Comparison of ENCODE assay signal across 9 cellular contexts in the genomic region with DNA sequence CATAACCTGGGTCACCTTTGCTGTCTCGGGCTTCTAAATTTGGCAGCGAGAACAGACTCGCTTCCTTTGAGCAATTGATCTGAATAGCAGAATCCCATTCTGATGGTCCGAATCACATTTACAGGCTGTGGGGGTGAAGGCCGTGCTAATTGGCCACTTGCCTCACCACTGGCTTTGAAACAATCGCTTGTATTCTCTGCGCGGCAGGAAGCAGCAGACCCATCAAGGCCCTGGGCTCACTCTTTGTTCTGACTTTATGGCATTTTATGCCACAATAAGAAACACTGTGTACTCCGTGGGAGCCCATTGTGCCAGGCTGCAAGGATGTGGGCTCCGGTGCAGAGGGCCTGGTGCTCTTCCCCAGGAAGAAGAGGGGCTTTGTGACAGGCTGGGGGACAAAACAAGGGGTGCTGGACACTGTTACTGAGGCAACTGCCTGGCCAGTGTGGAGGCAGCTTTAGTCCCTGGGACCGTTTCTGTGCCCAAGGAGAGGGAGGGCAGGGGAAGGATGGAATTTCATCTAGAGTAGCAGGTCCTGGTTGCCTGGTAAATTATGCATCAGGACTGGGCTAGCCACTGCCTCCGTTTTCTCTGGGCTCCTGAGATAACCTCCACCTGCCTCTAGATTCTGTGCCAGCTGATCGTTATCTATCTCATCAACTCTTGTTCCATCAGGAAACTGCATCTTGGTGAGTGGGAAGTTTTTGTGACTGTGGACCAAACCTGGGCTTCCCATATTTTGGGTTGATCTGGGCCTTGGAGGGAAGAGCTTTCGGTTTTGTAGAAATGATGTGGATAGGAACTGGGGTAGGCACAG.
DNase-seq lines count a peak whose midpoint lies in the region; ATAC-seq and TF ChIP-seq lines count a peak whose summit lies in the region.
"Had no signal": no experiment of that assay in that cellular context is flagged by ENCODE, and none has a peak within 500 bp of the region (broad histone marks: within the 10 kb centered on the region; RNA-seq: fewer than 3 reads in every experiment).

No MANE protein-coding gene starts in this region.

- H3K4me2 ChIP-seq in fibroblast of lung (ENCODE audit: extremely low read depth, insufficient read depth, low read length): peak overlapping the region; percentile 44

- no peak overlapping the region for H3K9ac ChIP-seq in fibroblast of lung (ENCODE audit: insufficient read depth, low read length)

- H3K27me3 Mint-ChIP-seq in nephron (ENCODE audit: low read depth): peaks cover 10% of the 10 kb centered on the region

- no peaks in the 10 kb centered on the region for H3K9me3 ChIP-seq in fibroblast of lung (ENCODE audit: control insufficient read depth, insufficient read depth, low read depth, low read length)

- H3K36me3 Mint-ChIP-seq in nephron (ENCODE audit: low read depth): peaks cover 8% of the 10 kb centered on the region

- no peaks in the 10 kb centered on the region for H3K36me3 ChIP-seq in fibroblast of lung (ENCODE audit: control insufficient read depth, insufficient read depth, low read length)
- H3K36me3 ChIP-seq: adrenal gland had no signal

- H3K27ac Mint-ChIP-seq in nephron: peak overlapping the region; percentile 60 to 98 (median 94)

- H3K4me3 Mint-ChIP-seq in nephron: peak overlapping the region; percentile 84 to 90 (median 90)

- no peak for ATAC-seq in GM21367 (IDR thresholded peaks at IDR 0.05; ENCODE audit: unreplicated experiment)
- ATAC-seq in GM19455 (IDR thresholded peaks at IDR 0.05; ENCODE audit: unreplicated experiment): no peak

- H3K27ac ChIP-seq in fibroblast of lung (ENCODE audit: insufficient read depth, low read length): no peak overlapping the region

- H2AFZ ChIP-seq in fibroblast of lung (ENCODE audit: low read length): no peak overlapping the region

- peaks cover 11% of the 10 kb centered on the region for H3K9me3 Mint-ChIP-seq in nephron

- peaks cover 9% of the 10 kb centered on the region for H3K4me1 ChIP-seq in fibroblast of lung (ENCODE audit: control insufficient read depth, extremely low read depth, insufficient read depth, low read length)

- DNase-seq in AG10803 (ENCODE audit: low read depth): peak; percentile 33
- peak; percentile 40 for DNase-seq in NCI-H69 (lab: John Stamatoyannopoulos, UW)
- DNase-seq in fibroblast of lung (ENCODE audit: low read depth in 2 of 2): peak in 1 of 2 donors; percentile 66
- DNase-seq in NK-92 treated with Interleukin-12 subunit alpha and Interleukin-12 subunit beta, amount 100 ng/mL, for 24 hours (lab: John Stamatoyannopoulos, UW): no peak
- DNase-seq in stimulated activated naive CD4-positive, alpha-beta T cell (lab: John Stamatoyannopoulos, UW): no peak

- no peaks in the 10 kb centered on the region for H4K20me1 ChIP-seq in fibroblast of lung (ENCODE audit: control insufficient read depth, extremely low read depth, insufficient read depth, low read length)

- TF ChIP-seq CTCF in AG10803 (conservative IDR thresholded peaks at IDR 0.05; ENCODE audit: low read length) (no peak), fibroblast of lung (conservative IDR thresholded peaks at IDR 0.05 in 1 of 2, IDR thresholded peaks at IDR 0.05 in 1 of 2; ENCODE audit: low read depth in 1 of 2, low read length in 2 of 2) (no peak), nephron (IDR thresholded peaks at IDR 0.05; ENCODE audit: unreplicated experiment in 3 of 3) (no peak)

- H3K4me1 Mint-ChIP-seq in nephron: peaks cover 34% of the 10 kb centered on the region

- H3K4me3 ChIP-seq in AG10803 (ENCODE audit: low read length) (peak overlapping the region; percentile 67), fibroblast of lung (replicated peaks in 1 of 4; ENCODE audit: control extremely low read depth in 1 of 4, insufficient read depth in 1 of 4, low read depth in 3 of 4, low read length in 4 of 4) (peak overlapping the region in 2 of 4 experiments; percentile 45 to 69)

- H3K27me3 ChIP-seq in fibroblast of lung (ENCODE audit: control insufficient read depth, insufficient read depth, low read length): no peaks in the 10 kb centered on the region
- H3K27me3 ChIP-seq: adrenal gland had no signal

- H3K79me2 ChIP-seq in fibroblast of lung (ENCODE audit: control insufficient read depth, insufficient read depth, low read length): no peaks in the 10 kb centered on the region

Comparison
In these comparisons a context has a peak if more than half of its experiments do, and no peak if none do; other contexts are left out.
1. DNase-seq: peak in AG10803 (single experiment) and NCI-H69 (single experiment); none in NK-92 treated with Interleukin-12 subunit alpha and Interleukin-12 subunit beta, amount 100 ng/mL, for 24 hours (single experiment) and stimulated activated naive CD4-positive, alpha-beta T cell (0 of 6).